22 cellular contexts compared by ENCODE assay signal in the genomic region with DNA sequence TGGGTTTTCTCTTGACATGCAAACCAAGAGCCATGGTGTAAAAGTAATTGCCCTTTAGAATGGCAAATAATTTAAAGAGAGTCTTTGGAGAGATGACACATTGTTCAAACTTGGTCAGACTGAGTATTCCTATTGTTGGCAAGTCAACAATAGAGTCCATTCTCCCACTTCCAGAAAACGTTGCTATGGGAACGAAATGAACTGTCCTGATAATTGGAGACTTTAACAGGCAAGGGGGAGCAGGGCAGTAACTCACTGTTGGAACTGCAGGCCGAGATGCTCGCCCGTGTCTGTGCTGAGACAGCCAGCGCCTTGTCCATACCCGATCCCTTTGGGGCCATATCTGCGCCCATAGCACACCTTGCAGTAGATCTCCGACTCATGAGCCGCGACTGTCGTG. TPM values are rescaled to one million over a fixed set of nuclear protein-coding genes. Genes with fewer than 3 reads are reported as not detected.
DNase-seq lines count a peak whose midpoint lies in the region; ATAC-seq, FAIRE-seq and TF ChIP-seq lines count a peak whose summit lies in the region.
"Had no signal": no experiment of that assay in that cellular context is flagged by ENCODE, and none has a peak within 500 bp of the region (broad histone marks: within the 10 kb centered on the region; RNA-seq: fewer than 3 reads in every experiment).

No MANE protein-coding gene starts in this region.

- POLR2A ChIA-PET in PC-3 (lab: Charles Lee; ENCODE audit: unreplicated experiment), result no interaction called here

- no peaks in the 10 kb centered on the region for H3K4me1 ChIP-seq in PC-3 (ENCODE audit: insufficient read depth, low read length)

- H4K20me1 ChIP-seq in PC-3 (ENCODE audit: low read length), result no peaks in the 10 kb centered on the region

- no peaks in the 10 kb centered on the region for H3F3A ChIP-seq in PC-3 (ENCODE audit: low read length, unreplicated experiment)

- H3K79me2 ChIP-seq in PC-3 (ENCODE audit: low read length), result no peaks in the 10 kb centered on the region

- H3K36me3 ChIP-seq in PC-3 (ENCODE audit: low read depth, low read length), result no peaks in the 10 kb centered on the region
- H3K36me3 ChIP-seq: WERI-Rb-1 had no signal

- DNase-seq in NCI-H146 treated with DMSO at 0.1 percent for 48 hours (lab: John Stamatoyannopoulos, UW; ENCODE audit: unreplicated experiment), result peak; percentile 49
- peak; percentile 11 for DNase-seq in PC-3
- peak; percentile 87 for DNase-seq in globus pallidus (ENCODE audit: low spot score)
- DNase-seq in occipital lobe (lab: John Stamatoyannopoulos, UW), result peak; percentile 7
- no peak for DNase-seq in type B pancreatic cell (ENCODE audit: extremely low spot score, unreplicated experiment)
- DNase-seq in SHP77 treated with DMSO at 0.1 percent for 48 hours (lab: John Stamatoyannopoulos, UW), result no peak
- DNase-seq in activated CD4-positive, alpha-beta T cell treated with anti-CD3 and anti-CD28 coated beads, Interleukin-2, amount 10 ng/mL, durations not matched to agents 24 days and 14 days, result no peak
- no peak for DNase-seq in D721Med (ENCODE audit: insufficient read length, low spot score)
- DNase-seq: activated CD8-positive, alpha-beta memory T cell treated with anti-CD3 and anti-CD28 coated beads, Interleukin-2, amount 50 U/mL, for 4 hours; activated naive CD8-positive, alpha-beta T cell treated with anti-CD3 and anti-CD28 coated beads, Interleukin-2, amount 50 U/mL, for 24 hours; CD8-positive, alpha-beta memory T cell; cortex of kidney; H9; NCI-H1092 treated with DMSO at 0.1 percent for 48 hours; NCI-H2171; T-helper 2 cell; WERI-Rb-1 had no signal

- no peaks in the 10 kb centered on the region for H3K9me3 ChIP-seq in PC-3 (ENCODE audit: low read length)

- CTCF ChIA-PET in PC-3 (lab: Charles Lee), result no interaction called here

- H3K27me3 Mint-ChIP-seq in type B pancreatic cell, result no peaks in the 10 kb centered on the region
- no peaks in the 10 kb centered on the region for H3K27me3 Mint-ChIP-seq in activated CD4-positive, alpha-beta T cell treated with anti-CD3 and anti-CD28 coated beads, Interleukin-2, amount 10 ng/mL, durations not matched to agents 24 days and 14 days
- H3K27me3 Mint-ChIP-seq: activated naive CD8-positive, alpha-beta T cell treated with anti-CD3 and anti-CD28 coated beads, Interleukin-2, amount 50 U/mL, for 24 hours; CD8-positive, alpha-beta memory T cell; natural killer cell treated with Interleukin-12 subunit alpha and Interleukin-12 subunit beta and Interleukin-15 and Interleukin-18, amount 100 ng/mL, for 72 hours had no signal

- ATAC-seq in PC-3, result peak; percentile 63
- ATAC-seq: activated naive CD8-positive, alpha-beta T cell treated with anti-CD3 and anti-CD28 coated beads, Interleukin-2, amount 50 U/mL, for 24 hours; natural killer cell treated with Interleukin-12 subunit alpha and Interleukin-12 subunit beta and Interleukin-15 and Interleukin-18, amount 100 ng/mL, for 72 hours had no signal

- no peak overlapping the region for H3K4me3 Mint-ChIP-seq in type B pancreatic cell
- H3K4me3 Mint-ChIP-seq in activated CD4-positive, alpha-beta T cell treated with anti-CD3 and anti-CD28 coated beads, Interleukin-2, amount 10 ng/mL, durations not matched to agents 24 days and 14 days, result no peak overlapping the region
- H3K4me3 Mint-ChIP-seq: activated naive CD8-positive, alpha-beta T cell treated with anti-CD3 and anti-CD28 coated beads, Interleukin-2, amount 50 U/mL, for 24 hours; CD8-positive, alpha-beta memory T cell; H9; natural killer cell treated with Interleukin-12 subunit alpha and Interleukin-12 subunit beta and Interleukin-15 and Interleukin-18, amount 100 ng/mL, for 72 hours had no signal

- H3K36me3 Mint-ChIP-seq in type B pancreatic cell, result no peaks in the 10 kb centered on the region
- no peaks in the 10 kb centered on the region for H3K36me3 Mint-ChIP-seq in activated CD4-positive, alpha-beta T cell treated with anti-CD3 and anti-CD28 coated beads, Interleukin-2, amount 10 ng/mL, durations not matched to agents 24 days and 14 days (ENCODE audit: low read depth)
- H3K36me3 Mint-ChIP-seq: natural killer cell treated with Interleukin-12 subunit alpha and Interleukin-12 subunit beta and Interleukin-15 and Interleukin-18, amount 100 ng/mL, for 72 hours had no signal

- H3K9me2 ChIP-seq in PC-3 (replicated peaks; ENCODE audit: low read length), result no peaks in the 10 kb centered on the region

- FAIRE-seq in D721Med (lab: Jason Lieb, UNC), result no peak
- FAIRE-seq: urothelium cell line had no signal

- H3K9me3 Mint-ChIP-seq in type B pancreatic cell, result no peaks in the 10 kb centered on the region
- no peaks in the 10 kb centered on the region for H3K9me3 Mint-ChIP-seq in activated CD4-positive, alpha-beta T cell treated with anti-CD3 and anti-CD28 coated beads, Interleukin-2, amount 10 ng/mL, durations not matched to agents 24 days and 14 days
- H3K9me3 Mint-ChIP-seq: activated naive CD8-positive, alpha-beta T cell treated with anti-CD3 and anti-CD28 coated beads, Interleukin-2, amount 50 U/mL, for 24 hours; CD8-positive, alpha-beta memory T cell; H9; natural killer cell treated with Interleukin-12 subunit alpha and Interleukin-12 subunit beta and Interleukin-15 and Interleukin-18, amount 100 ng/mL, for 72 hours had no signal

- no peak overlapping the region for H3K9ac ChIP-seq in PC-3 (ENCODE audit: low read length)

- BruUV-seq in PC-3 (replicated peaks; lab: Mats Ljungman, UMichigan), result no TSS peak

- intact Hi-C loops in PC-3 (cut with micrococcal nuclease), result no loop called here
- intact Hi-C loops in activated CD4-positive, alpha-beta T cell treated with anti-CD3 and anti-CD28 coated beads, Interleukin-2, amount 10 ng/mL, durations not matched to agents 24 days and 14 days (cut with micrococcal nuclease), result no loop called here

- no peak overlapping the region for H2AFZ ChIP-seq in PC-3 (ENCODE audit: low read length)

- no peak overlapping the region for H3K4me3 ChIP-seq in PC-3 (ENCODE audit: low read length)

- 0 out of 2 replicates have a peak overlapping the region, but pooled peaks have one; percentile 16 for H3K27ac ChIP-seq in PC-3 (ENCODE audit: low read length)
- H3K27ac ChIP-seq: WERI-Rb-1 had no signal

- H3K27ac Mint-ChIP-seq in type B pancreatic cell, result no peak overlapping the region
- no peak overlapping the region for H3K27ac Mint-ChIP-seq in activated CD4-positive, alpha-beta T cell treated with anti-CD3 and anti-CD28 coated beads, Interleukin-2, amount 10 ng/mL, durations not matched to agents 24 days and 14 days
- H3K27ac Mint-ChIP-seq: activated naive CD8-positive, alpha-beta T cell treated with anti-CD3 and anti-CD28 coated beads, Interleukin-2, amount 50 U/mL, for 24 hours; CD8-positive, alpha-beta memory T cell; H9; natural killer cell treated with Interleukin-12 subunit alpha and Interleukin-12 subunit beta and Interleukin-15 and Interleukin-18, amount 100 ng/mL, for 72 hours had no signal

- H3K4me2 ChIP-seq in PC-3 (ENCODE audit: low read length), result no peak overlapping the region

- TF ChIP-seq CTCF in PC-3 (conservative IDR thresholded peaks at IDR 0.05; ENCODE audit: low read depth, low read length) (no peak), type B pancreatic cell (conservative IDR thresholded peaks at IDR 0.05) (no peak), D721Med (IDR thresholded peaks at IDR 0.05; ENCODE audit: insufficient read depth, missing control alignments) (no peak)

- H3K4me1 Mint-ChIP-seq in type B pancreatic cell (ENCODE audit: unreplicated experiment), result peaks cover 8% of the 10 kb centered on the region
- no peaks in the 10 kb centered on the region for H3K4me1 Mint-ChIP-seq in activated CD4-positive, alpha-beta T cell treated with anti-CD3 and anti-CD28 coated beads, Interleukin-2, amount 10 ng/mL, durations not matched to agents 24 days and 14 days
- H3K4me1 Mint-ChIP-seq: activated naive CD8-positive, alpha-beta T cell treated with anti-CD3 and anti-CD28 coated beads, Interleukin-2, amount 50 U/mL, for 24 hours; CD8-positive, alpha-beta memory T cell had no signal

- H3K27me3 ChIP-seq in PC-3 (ENCODE audit: low read length), result no peaks in the 10 kb centered on the region

RNA-seq across cellular contexts. Expression of a gene that starts 13.9 kb away (rescaled TPM):
- total RNA-seq in PC-3 (2014; rRNA removed) (not detected in 2 replicates), occipital lobe (0.31 TPM), type B pancreatic cell (ENCODE audit: low replicate concordance) (not detected in 2 replicates)
- not detected in 2 replicates for total RNA-seq in activated CD4-positive, alpha-beta T cell treated with anti-CD3 and anti-CD28 coated beads, Interleukin-2, amount 10 ng/mL, durations not matched to agents 24 days and 14 days
- total RNA-seq: CD8-positive, alpha-beta memory T cell; H9; HT-29; kidney epithelial cell; natural killer cell treated with Interleukin-12 subunit alpha and Interleukin-12 subunit beta and Interleukin-15 and Interleukin-18, amount 100 ng/mL, for 72 hours; subcutaneous adipose tissue had no signal

RNA-seq across cellular contexts. Expression of a gene that starts 52.9 kb away (rescaled TPM):
- total RNA-seq in PC-3 (2014; rRNA removed) (11.9 and 12.3 TPM in 2 replicates), occipital lobe (0.62 TPM), type B pancreatic cell (ENCODE audit: low replicate concordance) (4.3 and 12.2 TPM in 2 replicates)
- 27.4 and 29.0 TPM in 2 replicates for total RNA-seq in activated CD4-positive, alpha-beta T cell treated with anti-CD3 and anti-CD28 coated beads, Interleukin-2, amount 10 ng/mL, durations not matched to agents 24 days and 14 days

Comparison
In these comparisons a context has a peak if more than half of its experiments do, and no peak if none do; other contexts are left out.
1. DNase-seq: peak in NCI-H146 treated with DMSO at 0.1 percent for 48 hours (single experiment), PC-3 (single experiment), globus pallidus (single experiment) and occipital lobe (single experiment); none in type B pancreatic cell (single experiment), SHP77 treated with DMSO at 0.1 percent for 48 hours (single experiment), activated CD4-positive, alpha-beta T cell treated with anti-CD3 and anti-CD28 coated beads, Interleukin-2, amount 10 ng/mL, durations not matched to agents 24 days and 14 days (single experiment) and D721Med (single experiment).